ENCODE assay signal across 20 cellular contexts in the genomic region with DNA sequence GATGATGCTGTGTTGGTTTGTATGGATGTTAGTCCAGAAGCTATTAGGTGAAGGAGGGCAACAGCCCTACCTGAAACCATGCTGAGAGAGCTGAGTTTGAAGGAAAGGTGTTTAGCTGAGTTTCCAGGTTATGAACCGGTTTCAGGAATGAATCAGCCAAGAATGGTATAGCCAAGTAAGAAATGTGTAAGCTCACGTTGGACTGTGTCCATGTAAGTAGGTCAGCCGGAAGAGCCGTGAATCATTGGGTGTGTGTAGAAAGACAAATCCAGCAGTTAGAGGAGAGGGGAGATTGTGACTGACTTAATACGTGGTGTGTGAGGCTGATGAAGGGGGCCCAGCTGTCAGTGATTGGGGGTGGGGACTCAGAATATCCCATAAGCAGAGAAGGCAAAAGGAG.
A peak's percentile ranks its signal among the peaks of the same experiment; 100 is the strongest.
DNase-seq lines count a peak whose midpoint lies in the region; ATAC-seq, FAIRE-seq and TF ChIP-seq lines count a peak whose summit lies in the region.
"Had no signal": no experiment of that assay in that cellular context is flagged by ENCODE, and none has a peak within 500 bp of the region (broad histone marks: within the 10 kb centered on the region; RNA-seq: fewer than 3 reads in every experiment).

No MANE protein-coding gene starts in this region.

- H2AFZ ChIP-seq in IMR-90 (replicated peaks; ENCODE audit: low read length, poor library complexity) = no peak overlapping the region
- H2AFZ ChIP-seq in astrocyte (ENCODE audit: low read depth, low read length) = no peak overlapping the region
- H2AFZ ChIP-seq in hepatocyte = no peak overlapping the region

- no peak overlapping the region for H4K8ac ChIP-seq in IMR-90 (ENCODE audit: low read depth in 2 of 2, low read length in 2 of 2)

- TSS peak; percentile 21 for BruUV-seq in IMR-90 (replicated peaks; lab: Mats Ljungman, UMichigan)

- in situ Hi-C loops in IMR-90 (cut with MboI; ENCODE audit: low sequenced_read_pairs) = no loop called here

- peak; percentile 8 for DNase-seq in IMR-90
- peak; percentile 4 for DNase-seq in astrocyte (ENCODE audit: low read depth)
- DNase-seq in fibroblast of mammary gland (ENCODE audit: low read depth) = peak; percentile 1
- peak; percentile 0 for DNase-seq in retinal pigment epithelial cell (ENCODE audit: low read depth)
- DNase-seq in erythroblast (lab: John Stamatoyannopoulos, UW) = no peak
- DNase-seq in hepatocyte (ENCODE audit: low spot score) = no peak
- no peak for DNase-seq in kidney glomerular epithelial cell (lab: John Stamatoyannopoulos, UW)
- DNase-seq: ACHN, AML-193, Caco-2, MV-4-11, NCI-H1417 treated with DMSO at 0.1 percent for 48 hours, NCI-H1930, NCI-H2171 treated with DMSO at 0.1 percent for 48 hours, NCI-H510A treated with DMSO at 0.1 percent for 48 hours, NCI-H82, Right ventricle myocardium superior had no signal

- H2BK120ac ChIP-seq in IMR-90 (ENCODE audit: low read depth, low read length) = no peak overlapping the region

- no peak for ATAC-seq in IMR-90 (ENCODE audit: low read depth)
- ATAC-seq: Panc1 had no signal

- H3K4me3 Mint-ChIP-seq in astrocyte (ENCODE audit: unreplicated experiment) = no peak overlapping the region

- H3K14ac ChIP-seq in IMR-90 (replicated peaks; ENCODE audit: low read depth, low read length) = no peak overlapping the region

- H3K27me3 Mint-ChIP-seq in astrocyte (ENCODE audit: low read depth, unreplicated experiment) = no peaks in the 10 kb centered on the region

- dilution Hi-C loops in IMR-90 (cut with HindIII; ENCODE audit: low sequenced_read_pairs, unreplicated experiment) = no loop called here

- no peak overlapping the region for H3K56ac ChIP-seq in IMR-90 (ENCODE audit: extremely low read depth, insufficient read depth, low read length)

- WGBS in IMR-90 (ENCODE audit: extremely low coverage in 2 of 2, insufficient read length in 1 of 2), 2 experiments = 94% methylated on average over 3 of the region's 5 CpGs; no CpG with 5 or more reads in 1 of the 2 experiments
- 76% methylated on average over 5 of the region's 5 CpGs for WGBS in hepatocyte (ENCODE audit: low lambda C conversion rate, missing lambda C conversion rate)

- H3K9me3 ChIP-seq in IMR-90 (ENCODE audit: control insufficient read depth, insufficient read depth, low read length) (no peaks in the 10 kb centered on the region), astrocyte (ENCODE audit: insufficient read depth, low read depth, low read length) (no peaks in the 10 kb centered on the region), hepatocyte (ENCODE audit: low read depth) (no peaks in the 10 kb centered on the region)
- H3K9me3 ChIP-seq: Caco-2 had no signal

- H3K36me3 ChIP-seq in IMR-90 (ENCODE audit: control insufficient read depth, insufficient read depth, low read length) = peaks cover 2% of the 10 kb centered on the region; the same call in 1 of the 2 replicates
- no peaks in the 10 kb centered on the region for H3K36me3 ChIP-seq in astrocyte (ENCODE audit: insufficient read depth, low read length)
- H3K36me3 ChIP-seq in hepatocyte (replicated peaks; ENCODE audit: insufficient read depth, low read depth) = no peaks in the 10 kb centered on the region

- H3K23ac ChIP-seq in IMR-90 (ENCODE audit: low read depth, low read length) = no peak overlapping the region

- no peak overlapping the region for H2BK20ac ChIP-seq in IMR-90 (ENCODE audit: low read depth, low read length)

- no peak overlapping the region for H3K18ac ChIP-seq in IMR-90 (ENCODE audit: low read depth, low read length)

- H3K4ac ChIP-seq in IMR-90 (ENCODE audit: low read depth, low read length) = no peak overlapping the region

- H3K4me3 ChIP-seq in IMR-90 (ENCODE audit: insufficient read depth, low read depth, low read length) (no peak overlapping the region), astrocyte (ENCODE audit: insufficient read depth, low read depth, low read length) (no peak overlapping the region), fibroblast of mammary gland (ENCODE audit: control insufficient read depth, low read depth, low read length) (no peak overlapping the region), retinal pigment epithelial cell (ENCODE audit: low read length) (no peak overlapping the region), hepatocyte (no peak overlapping the region)
- H3K4me3 ChIP-seq: SK-N-MC had no signal

- no peak for TF ChIP-seq RAD21 in IMR-90 (IDR thresholded peaks at IDR 0.05; ENCODE audit: low read length)

- no peak overlapping the region for H2AK9ac ChIP-seq in IMR-90 (replicated peaks; ENCODE audit: low read depth, low read length, poor library complexity)

- no peaks in the 10 kb centered on the region for H3K27me3 ChIP-seq in IMR-90 (ENCODE audit: control insufficient read depth, insufficient read depth, low read length)
- no peaks in the 10 kb centered on the region for H3K27me3 ChIP-seq in astrocyte (ENCODE audit: insufficient read depth, low read length)
- no peaks in the 10 kb centered on the region for H3K27me3 ChIP-seq in hepatocyte

- H2AK5ac ChIP-seq in IMR-90 (ENCODE audit: low read depth, low read length) = no peak overlapping the region

- no peaks in the 10 kb centered on the region for H3K9me2 ChIP-seq in hepatocyte (replicated peaks; ENCODE audit: insufficient read depth)

- no peaks in the 10 kb centered on the region for H3K4me1 Mint-ChIP-seq in astrocyte (ENCODE audit: low read depth, unreplicated experiment)

- H3K79me2 ChIP-seq in astrocyte (ENCODE audit: insufficient read depth, low read length) (no peaks in the 10 kb centered on the region), hepatocyte (no peaks in the 10 kb centered on the region)

- POLR2A ChIA-PET in IMR-90 (lab: Charles Lee; ENCODE audit: unreplicated experiment) = no interaction called here

- H3K36me3 Mint-ChIP-seq in astrocyte (ENCODE audit: low read depth, unreplicated experiment) = peaks cover 7% of the 10 kb centered on the region

- H4K91ac ChIP-seq in IMR-90 (ENCODE audit: insufficient read depth, low read depth, low read length) = no peak overlapping the region

- TF ChIP-seq POLR2A in IMR-90 (IDR thresholded peaks at IDR 0.05; ENCODE audit: low read depth, low read length) (no peak), erythroblast (IDR thresholded peaks at IDR 0.05; ENCODE audit: low read length) (no peak)

- intact Hi-C loops in IMR-90 (cut with micrococcal nuclease) = loop anchor here (10.0 kb wide), 1 partner anchor 74 kb away; a partner anchor contains a TSS

- H2BK5ac ChIP-seq in IMR-90 (ENCODE audit: low read depth, low read length, poor library complexity, severe bottlenecking) = no peak overlapping the region

- no peaks in the 10 kb centered on the region for H3K9me1 ChIP-seq in IMR-90 (ENCODE audit: insufficient read depth, low read length)

- no peaks in the 10 kb centered on the region for H3K9me3 Mint-ChIP-seq in astrocyte (ENCODE audit: unreplicated experiment)

- no peak for TF ChIP-seq CTCF in IMR-90 (conservative IDR thresholded peaks at IDR 0.05; ENCODE audit: low read depth, low read length)
- TF ChIP-seq CTCF in astrocyte (IDR thresholded peaks at IDR 0.05; ENCODE audit: insufficient read depth, low read depth, low read length) = no peak
- no peak for TF ChIP-seq CTCF in fibroblast of mammary gland (conservative IDR thresholded peaks at IDR 0.05; ENCODE audit: control insufficient read depth, insufficient read depth, low read depth, low read length)
- no peak for TF ChIP-seq CTCF in retinal pigment epithelial cell (conservative IDR thresholded peaks at IDR 0.05; ENCODE audit: low read depth, low read length)
- TF ChIP-seq CTCF in hepatocyte (IDR thresholded peaks at IDR 0.05; ENCODE audit: poor library complexity) = no peak

- H2BK15ac ChIP-seq in IMR-90 (ENCODE audit: low read depth, low read length) = no peak overlapping the region

- no peak overlapping the region for H3K9ac ChIP-seq in IMR-90 (ENCODE audit: low read depth, low read length)
- H3K9ac ChIP-seq in astrocyte (ENCODE audit: low read length) = no peak overlapping the region

- CTCF ChIA-PET in IMR-90 (lab: Yijun Ruan, JAX) = no interaction called here

- H3K4me2 ChIP-seq in IMR-90 (ENCODE audit: low read depth, low read length) = no peak overlapping the region
- no peak overlapping the region for H3K4me2 ChIP-seq in astrocyte (ENCODE audit: low read length)
- H3K4me2 ChIP-seq in hepatocyte = no peak overlapping the region

- no peak overlapping the region for H3K27ac Mint-ChIP-seq in astrocyte (ENCODE audit: unreplicated experiment)

- H3K4me1 ChIP-seq in IMR-90 (ENCODE audit: control insufficient read depth, insufficient read depth, low read length) (no peaks in the 10 kb centered on the region), astrocyte (ENCODE audit: insufficient read depth, low read length) (no peaks in the 10 kb centered on the region), hepatocyte (ENCODE audit: insufficient read depth) (no peaks in the 10 kb centered on the region)

- H3K27ac ChIP-seq in IMR-90 (ENCODE audit: insufficient read depth, low read length) (no peak overlapping the region), astrocyte (ENCODE audit: low read depth, low read length) (no peak overlapping the region), hepatocyte (no peak overlapping the region)
- H3K27ac ChIP-seq: SK-N-MC had no signal

- no peak overlapping the region for H4K5ac ChIP-seq in IMR-90 (ENCODE audit: low read depth, low read length)

- no peaks in the 10 kb centered on the region for H3K79me1 ChIP-seq in IMR-90 (ENCODE audit: low read depth in 1 of 2, low read length in 2 of 2)

- FAIRE-seq in astrocyte (lab: Jason Lieb, UNC) = no peak
- FAIRE-seq: HTR-8/SVneo had no signal

- H4K20me1 ChIP-seq in IMR-90 (ENCODE audit: insufficient read depth, low read length) (no peaks in the 10 kb centered on the region), astrocyte (ENCODE audit: insufficient read depth, low read length) (no peaks in the 10 kb centered on the region), hepatocyte (ENCODE audit: insufficient read depth, poor library complexity, severe bottlenecking) (no peaks in the 10 kb centered on the region)

TF ChIP-seq in IMR-90, 13 proteins besides CTCF, POLR2A, EP300 and RAD21 (continues in another document):
- no peak for TF ChIP-seq SMC3 (IDR thresholded peaks at IDR 0.05; ENCODE audit: low read depth, low read length)
- no peak for TF ChIP-seq NFE2L2 (IDR thresholded peaks at IDR 0.05; ENCODE audit: low read depth, low read length)
- TF ChIP-seq CEBPB (IDR thresholded peaks at IDR 0.05; ENCODE audit: low read depth, low read length) = no peak
- TF ChIP-seq RCOR1 (IDR thresholded peaks at IDR 0.05; ENCODE audit: insufficient replicate concordance, low read length) = no peak
- TF ChIP-seq MAZ (IDR thresholded peaks at IDR 0.05; ENCODE audit: borderline replicate concordance, low read depth, low read length) = no peak
- TF ChIP-seq, protein P1, sequence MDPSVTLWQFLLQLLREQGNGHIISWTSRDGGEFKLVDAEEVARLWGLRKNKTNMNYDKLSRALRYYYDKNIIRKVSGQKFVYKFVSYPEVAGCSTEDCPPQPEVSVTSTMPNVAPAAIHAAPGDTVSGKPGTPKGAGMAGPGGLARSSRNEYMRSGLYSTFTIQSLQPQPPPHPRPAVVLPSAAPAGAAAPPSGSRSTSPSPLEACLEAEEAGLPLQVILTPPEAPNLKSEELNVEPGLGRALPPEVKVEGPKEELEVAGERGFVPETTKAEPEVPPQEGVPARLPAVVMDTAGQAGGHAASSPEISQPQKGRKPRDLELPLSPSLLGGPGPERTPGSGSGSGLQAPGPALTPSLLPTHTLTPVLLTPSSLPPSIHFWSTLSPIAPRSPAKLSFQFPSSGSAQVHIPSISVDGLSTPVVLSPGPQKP (IDR thresholded peaks at IDR 0.05; ENCODE audit: borderline replicate concordance, low read depth, low read length) = no peak

Comparison
In these comparisons a context has a peak if more than half of its experiments do, and no peak if none do; other contexts are left out.
1. DNase-seq: peak in IMR-90 (single experiment), astrocyte (single experiment), fibroblast of mammary gland (single experiment) and retinal pigment epithelial cell (single experiment); none in erythroblast (0 of 2), hepatocyte (single experiment) and kidney glomerular epithelial cell (single experiment).